1 cellular context compared by ENCODE assay signal in genomic region chr20:35133006-35133405, GRCh38.
TF ChIP-seq lines count a peak whose summit lies in the region.

No MANE protein-coding gene starts in this region.

TF ChIP-seq in IMR-90, 13 proteins besides CTCF, POLR2A, EP300 and RAD21 (continued from another document):
- TF ChIP-seq MAFK (IDR thresholded peaks at IDR 0.05; ENCODE audit: low read depth, low read length) (no peak), MXI1 (IDR thresholded peaks at IDR 0.05; ENCODE audit: borderline replicate concordance, low read depth, low read length) (no peak), BHLHE40 (IDR thresholded peaks at IDR 0.05; ENCODE audit: low read depth, low read length) (no peak), RCOR1 (IDR thresholded peaks at IDR 0.05; ENCODE audit: insufficient replicate concordance, low read length) (no peak), NFE2L2 (IDR thresholded peaks at IDR 0.05; ENCODE audit: low read depth, low read length) (no peak), CEBPB (IDR thresholded peaks at IDR 0.05; ENCODE audit: low read depth, low read length) (no peak), ELK1 (IDR thresholded peaks at IDR 0.05; ENCODE audit: borderline replicate concordance, low read depth, low read length) (no peak), RFX5 (IDR thresholded peaks at IDR 0.05; ENCODE audit: low read depth, low read length) (no peak), FOS (IDR thresholded peaks at IDR 0.05; ENCODE audit: low read depth, low read length) (no peak), CHD1 (IDR thresholded peaks at IDR 0.05; ENCODE audit: low read depth, low read length) (no peak), SMC3 (IDR thresholded peaks at IDR 0.05; ENCODE audit: low read depth, low read length) (no peak)
- TF ChIP-seq, protein P1, sequence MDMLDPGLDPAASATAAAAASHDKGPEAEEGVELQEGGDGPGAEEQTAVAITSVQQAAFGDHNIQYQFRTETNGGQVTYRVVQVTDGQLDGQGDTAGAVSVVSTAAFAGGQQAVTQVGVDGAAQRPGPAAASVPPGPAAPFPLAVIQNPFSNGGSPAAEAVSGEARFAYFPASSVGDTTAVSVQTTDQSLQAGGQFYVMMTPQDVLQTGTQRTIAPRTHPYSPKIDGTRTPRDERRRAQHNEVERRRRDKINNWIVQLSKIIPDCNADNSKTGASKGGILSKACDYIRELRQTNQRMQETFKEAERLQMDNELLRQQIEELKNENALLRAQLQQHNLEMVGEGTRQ (IDR thresholded peaks at IDR 0.05; ENCODE audit: low read depth, low read length): no peak
